In genomic region chr15:60520041-60520824, GRCh38 we compare ENCODE assay signal across 8 cellular contexts. TPM values are rescaled to one million over a fixed set of nuclear protein-coding genes. Genes with fewer than 3 reads are reported as not detected.
DNase-seq lines count a peak whose midpoint lies in the region; ATAC-seq and TF ChIP-seq lines count a peak whose summit lies in the region.

No MANE protein-coding gene starts in this region.

- H3K4me1 Mint-ChIP-seq in activated naive CD4-positive, alpha-beta T cell treated with anti-CD3 and anti-CD28 coated beads, Interleukin-2, amount 50 U/mL, for 24 hours = peaks cover 60% of the 10 kb centered on the region

- H3K4me3 ChIP-seq in upper lobe of left lung = no peak overlapping the region

- no peak overlapping the region for H3K4me3 Mint-ChIP-seq in activated naive CD4-positive, alpha-beta T cell treated with anti-CD3 and anti-CD28 coated beads, Interleukin-2, amount 50 U/mL, for 24 hours

- peaks cover 10% of the 10 kb centered on the region for H3K36me3 Mint-ChIP-seq in activated naive CD4-positive, alpha-beta T cell treated with anti-CD3 and anti-CD28 coated beads, Interleukin-2, amount 50 U/mL, for 24 hours

- peaks cover 0 to 20% (median 2%) of the 10 kb centered on the region in 4 donors for H3K4me1 ChIP-seq in upper lobe of left lung

- DNase-seq in activated naive CD4-positive, alpha-beta T cell treated with Interleukin-2 at 50 U/mL for 16 hours = no peak
- peak; percentile 55 for DNase-seq in LoVo (ENCODE audit: low spot score)
- DNase-seq in upper lobe of left lung = no peak
- DNase-seq in epidermal melanocyte (ENCODE audit: insufficient read length, low spot score) = no peak
- DNase-seq in NCI-H1092 treated with DMSO at 0.1 percent for 48 hours (lab: John Stamatoyannopoulos, UW) = no peak
- DNase-seq in NCI-H82 treated with DMSO at 0.1 percent for 48 hours (lab: John Stamatoyannopoulos, UW; ENCODE audit: unreplicated experiment) = no peak

- no peak for TF ChIP-seq CTCF in upper lobe of left lung (IDR thresholded peaks at IDR 0.05)

- no peaks in the 10 kb centered on the region for H3K27me3 ChIP-seq in upper lobe of left lung

- 70 to 71% methylated on average over 6 of the region's 6 CpGs for WGBS in upper lobe of left lung, 2 donors

- ATAC-seq in esophagus mucosa (peak; percentile 90), upper lobe of left lung (ENCODE audit: low FRiP score in 2 of 2) (peak; percentile 28 to 79)

- H3K9me3 Mint-ChIP-seq in activated naive CD4-positive, alpha-beta T cell treated with anti-CD3 and anti-CD28 coated beads, Interleukin-2, amount 50 U/mL, for 24 hours = no peaks in the 10 kb centered on the region

- TF ChIP-seq POLR2A in upper lobe of left lung (IDR thresholded peaks at IDR 0.05) = no peak

- peak overlapping the region; percentile 49 for H3K27ac Mint-ChIP-seq in activated naive CD4-positive, alpha-beta T cell treated with anti-CD3 and anti-CD28 coated beads, Interleukin-2, amount 50 U/mL, for 24 hours

- H3K27ac ChIP-seq in upper lobe of left lung = peak overlapping the region in 1 of 4 donors; percentile 35

- no peaks in the 10 kb centered on the region for H3K27me3 Mint-ChIP-seq in activated naive CD4-positive, alpha-beta T cell treated with anti-CD3 and anti-CD28 coated beads, Interleukin-2, amount 50 U/mL, for 24 hours

- no peaks in the 10 kb centered on the region for H3K9me3 ChIP-seq in upper lobe of left lung

- peaks cover 0 to 3% (median 0%) of the 10 kb centered on the region in 4 donors for H3K36me3 ChIP-seq in upper lobe of left lung

- TF ChIP-seq EP300 in upper lobe of left lung (IDR thresholded peaks at IDR 0.05) = peak in 1 of 4 donors; percentile 31

RNA-seq across cellular contexts. Expression of gene ICE2, which starts 41.3 kb away (rescaled TPM):
- 29.1 TPM for total RNA-seq in esophagus mucosa
- total RNA-seq in upper lobe of left lung = 10 to 100 TPM; 15.0 to 40.7 (median 32.8) TPM
